17 cellular contexts compared by ENCODE assay signal in the genomic region with DNA sequence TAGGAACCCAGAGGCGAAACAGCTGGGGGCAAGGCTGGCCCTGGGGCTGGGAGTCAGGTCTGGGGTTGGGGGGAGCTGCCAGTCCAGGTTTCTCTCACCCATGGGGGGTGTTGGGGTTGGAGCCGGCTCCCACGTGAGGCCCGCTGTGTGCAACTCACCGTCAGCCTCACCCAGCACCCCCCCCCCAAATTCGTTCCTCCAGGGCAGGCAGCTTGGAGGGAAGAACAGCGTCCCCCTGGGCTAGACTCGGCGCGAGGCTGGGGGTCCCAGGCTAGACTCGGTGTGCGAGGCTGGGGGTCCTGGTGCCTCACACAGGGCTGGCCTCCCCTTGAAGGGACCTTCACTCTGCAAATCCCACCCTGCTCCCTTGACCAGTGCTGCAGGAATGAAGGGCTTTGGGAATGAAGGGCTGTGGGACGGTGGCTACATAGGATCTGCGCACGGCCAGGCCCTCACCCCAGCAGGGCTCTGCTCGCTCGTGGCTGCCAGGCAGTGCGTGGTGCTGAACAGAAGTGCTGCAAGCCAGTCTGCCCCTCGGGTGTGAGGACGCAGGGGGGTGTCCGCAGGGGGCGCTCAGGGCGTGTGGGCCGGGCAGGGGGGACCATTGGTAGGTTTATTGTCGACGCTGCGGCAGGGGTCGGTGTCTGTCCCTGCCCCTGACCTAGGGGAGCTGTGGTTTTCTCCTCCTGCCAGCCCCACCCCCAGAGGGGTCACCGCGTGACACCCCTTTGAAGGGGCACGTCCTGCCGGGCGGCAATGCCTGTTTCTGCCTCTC.
DNase-seq lines count a peak whose midpoint lies in the region; ATAC-seq, FAIRE-seq and TF ChIP-seq lines count a peak whose summit lies in the region.
"Had no signal": no experiment of that assay in that cellular context is flagged by ENCODE, and none has a peak within 500 bp of the region (broad histone marks: within the 10 kb centered on the region; RNA-seq: fewer than 3 reads in every experiment).

No MANE protein-coding gene starts in this region.

- H3K79me2 ChIP-seq in astrocyte (ENCODE audit: insufficient read depth, low read length) = no peaks in the 10 kb centered on the region

- H3K4me2 ChIP-seq in astrocyte (ENCODE audit: low read length) = no peak overlapping the region

- H3K9ac ChIP-seq in astrocyte (ENCODE audit: low read length) = no peak overlapping the region

- no peak overlapping the region for H3K4me3 ChIP-seq in astrocyte (ENCODE audit: insufficient read depth, low read depth, low read length)
- H3K4me3 ChIP-seq: SJCRH30 had no signal

- DNase-seq in DMS53 (lab: John Stamatoyannopoulos, UW) = peak; percentile 47
- DNase-seq in DMS53 treated with DMSO at 0.1 percent for 48 hours (lab: John Stamatoyannopoulos, UW; ENCODE audit: unreplicated experiment) = no peak
- no peak for DNase-seq in stimulated activated naive CD8-positive, alpha-beta T cell treated with anti-CD3 and anti-CD28 coated beads, Interleukin-15, amount 100 ng/mL, for 72 hours
- no peak for DNase-seq in stimulated activated naive CD8-positive, alpha-beta T cell treated with anti-CD3 and anti-CD28 coated beads, Interleukin-15, Interleukin-2, amounts not matched to agents 100 U/mL and 50 U/mL, for 24 hours
- DNase-seq in astrocyte (ENCODE audit: low read depth) = no peak
- DNase-seq in GOT3 (lab: John Stamatoyannopoulos, UW) = no peak
- no peak for DNase-seq in NCI-H1694 treated with DMSO at 0.1 percent for 48 hours (lab: John Stamatoyannopoulos, UW)
- DNase-seq: CD8-positive, alpha-beta memory T cell; MV-4-11; NCI-H1417 treated with DMSO at 0.1 percent for 48 hours; NCI-H2081; NCI-H774; OCI-M1; SJCRH30; T-helper 17 cell had no signal

- no peak for FAIRE-seq in astrocyte (lab: Jason Lieb, UNC)

- no peak overlapping the region for H3K4me3 Mint-ChIP-seq in stimulated activated naive CD8-positive, alpha-beta T cell treated with anti-CD3 and anti-CD28 coated beads, Interleukin-15, amount 100 ng/mL, for 72 hours
- H3K4me3 Mint-ChIP-seq in astrocyte (ENCODE audit: unreplicated experiment) = no peak overlapping the region
- H3K4me3 Mint-ChIP-seq: CD8-positive, alpha-beta memory T cell; T-helper 17 cell had no signal

- H3K27me3 Mint-ChIP-seq in stimulated activated naive CD8-positive, alpha-beta T cell treated with anti-CD3 and anti-CD28 coated beads, Interleukin-15, amount 100 ng/mL, for 72 hours = no peaks in the 10 kb centered on the region
- no peaks in the 10 kb centered on the region for H3K27me3 Mint-ChIP-seq in astrocyte (ENCODE audit: low read depth, unreplicated experiment)
- H3K27me3 Mint-ChIP-seq: CD8-positive, alpha-beta memory T cell had no signal

- H3K36me3 ChIP-seq in astrocyte (ENCODE audit: insufficient read depth, low read length) = no peaks in the 10 kb centered on the region
- H3K36me3 ChIP-seq: SJCRH30 had no signal

- H4K20me1 ChIP-seq in astrocyte (ENCODE audit: insufficient read depth, low read length) = peaks cover 4% of the 10 kb centered on the region

- ATAC-seq in stimulated activated naive CD8-positive, alpha-beta T cell treated with anti-CD3 and anti-CD28 coated beads, Interleukin-15, amount 100 ng/mL, for 72 hours = peak; percentile 15
- ATAC-seq in stimulated activated naive CD8-positive, alpha-beta T cell treated with anti-CD3 and anti-CD28 coated beads, Interleukin-15, Interleukin-2, amounts not matched to agents 100 U/mL and 50 U/mL, for 24 hours = no peak
- ATAC-seq in GM18907 (IDR thresholded peaks at IDR 0.05; ENCODE audit: unreplicated experiment) = no peak
- ATAC-seq: T-helper 17 cell had no signal

- H3K27ac ChIP-seq in astrocyte (ENCODE audit: low read depth, low read length) = no peak overlapping the region
- H3K27ac ChIP-seq: RWPE1, SJCRH30 had no signal

- H3K9me3 ChIP-seq in astrocyte (ENCODE audit: insufficient read depth, low read depth, low read length) = no peaks in the 10 kb centered on the region
- H3K9me3 ChIP-seq: SJCRH30 had no signal

- H3K36me3 Mint-ChIP-seq in astrocyte (ENCODE audit: low read depth, unreplicated experiment) = peaks cover 9% of the 10 kb centered on the region

- peaks cover 6% of the 10 kb centered on the region for H3K4me1 Mint-ChIP-seq in stimulated activated naive CD8-positive, alpha-beta T cell treated with anti-CD3 and anti-CD28 coated beads, Interleukin-15, amount 100 ng/mL, for 72 hours
- no peaks in the 10 kb centered on the region for H3K4me1 Mint-ChIP-seq in astrocyte (ENCODE audit: low read depth, unreplicated experiment)
- H3K4me1 Mint-ChIP-seq: T-helper 17 cell had no signal

- TF ChIP-seq CTCF in astrocyte (IDR thresholded peaks at IDR 0.05; ENCODE audit: insufficient read depth, low read depth, low read length) = no peak

- no peaks in the 10 kb centered on the region for H3K27me3 ChIP-seq in astrocyte (ENCODE audit: insufficient read depth, low read length)
- H3K27me3 ChIP-seq: SJCRH30 had no signal

- H3K9me3 Mint-ChIP-seq in stimulated activated naive CD8-positive, alpha-beta T cell treated with anti-CD3 and anti-CD28 coated beads, Interleukin-15, amount 100 ng/mL, for 72 hours = no peaks in the 10 kb centered on the region
- no peaks in the 10 kb centered on the region for H3K9me3 Mint-ChIP-seq in astrocyte (ENCODE audit: unreplicated experiment)
- H3K9me3 Mint-ChIP-seq: CD8-positive, alpha-beta memory T cell had no signal

- H2AFZ ChIP-seq in astrocyte (ENCODE audit: low read depth, low read length) = no peak overlapping the region

- H3K4me1 ChIP-seq in astrocyte (ENCODE audit: insufficient read depth, low read length) = no peaks in the 10 kb centered on the region

- peak overlapping the region in 1 of 2 donors; percentile 86 for H3K27ac Mint-ChIP-seq in stimulated activated naive CD8-positive, alpha-beta T cell treated with anti-CD3 and anti-CD28 coated beads, Interleukin-15, amount 100 ng/mL, for 72 hours
- H3K27ac Mint-ChIP-seq in astrocyte (ENCODE audit: unreplicated experiment) = peak overlapping the region; percentile 34
- H3K27ac Mint-ChIP-seq: T-helper 17 cell had no signal
